25 cellular contexts compared by ENCODE assay signal in the genomic region with DNA sequence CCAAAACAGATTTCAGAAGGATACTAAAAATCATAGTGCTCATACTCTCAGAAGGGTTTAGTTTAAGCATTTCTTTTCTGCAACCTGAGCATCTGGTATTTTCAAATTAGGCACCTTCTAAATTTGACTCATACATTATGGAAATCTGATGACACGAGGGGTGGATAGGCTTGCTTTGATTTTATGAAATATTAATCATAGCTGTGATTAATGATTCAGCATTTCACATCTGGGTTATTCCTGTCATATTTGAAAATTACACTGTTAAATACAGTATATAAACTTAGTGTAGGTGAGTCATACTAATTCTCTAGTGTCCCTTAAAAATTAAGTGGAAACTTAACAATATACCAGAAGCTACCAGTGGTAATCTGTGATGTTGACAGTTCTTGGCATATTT.
"Had no signal": no experiment of that assay in that cellular context is flagged by ENCODE, and none has a peak within 500 bp of the region (broad histone marks: within the 10 kb centered on the region; RNA-seq: fewer than 3 reads in every experiment).

No MANE protein-coding gene starts in this region.

- H3K4me3 ChIP-seq: MG63 had no signal

- H3K27ac Mint-ChIP-seq: activated B cell treated with CpG ODN at 0.5 μM for 24 hours; activated CD8-positive, alpha-beta T cell treated with anti-CD3 and anti-CD28 coated beads, Interleukin-2, amount 10 ng/mL, durations not matched to agents 7 days and 5 days; activated naive CD4-positive, alpha-beta T cell treated with anti-CD3 and anti-CD28 coated beads, Interleukin-2, amount 50 U/mL, for 24 hours; IgD-negative memory B cell; T-cell had no signal

- H3K9me3 Mint-ChIP-seq: activated B cell treated with CpG ODN at 0.5 μM for 24 hours; activated naive CD4-positive, alpha-beta T cell treated with anti-CD3 and anti-CD28 coated beads, Interleukin-2, amount 50 U/mL, for 24 hours; central memory CD8-positive, alpha-beta T cell; IgD-negative memory B cell; T-cell had no signal

- H3K27me3 Mint-ChIP-seq: activated B cell treated with CpG ODN at 0.5 μM for 24 hours; activated naive CD4-positive, alpha-beta T cell treated with anti-CD3 and anti-CD28 coated beads, Interleukin-2, amount 50 U/mL, for 24 hours; central memory CD8-positive, alpha-beta T cell; IgD-negative memory B cell; T-cell had no signal

- H3K9me3 ChIP-seq: MG63 had no signal

- DNase-seq: activated B cell treated with CpG ODN at 0.5 μM for 24 hours; activated CD4-positive, alpha-beta T cell treated with anti-CD3 and anti-CD28 coated beads for 4 hours; activated CD4-positive, alpha-beta T cell treated with anti-CD3 and anti-CD28 coated beads, Interleukin-2, amount 50 U/mL, for 4 hours; activated CD8-positive, alpha-beta memory T cell treated with anti-CD3 and anti-CD28 coated beads, Interleukin-2, amount 50 U/mL, for 48 hours; activated CD8-positive, alpha-beta T cell treated with anti-CD3 and anti-CD28 coated beads, Interleukin-2, amount 10 ng/mL, durations not matched to agents 7 days and 5 days; activated effector memory CD4-positive, alpha-beta T cell treated with Interleukin-2 at 50 U/mL for 16 hours; activated naive CD4-positive, alpha-beta T cell; activated T-cell treated with anti-CD3 and anti-CD28 coated beads, Interleukin-2, amount 50 U/mL, for 1 hour; aorta; KG1; MG63; MV-4-11; NCI-H1105; NCI-H1436 treated with DMSO at 0.1 percent for 48 hours; NCI-H187; NCI-H2081; NCI-H510A treated with DMSO at 0.1 percent for 48 hours; NCI-H69; SHP77 treated with DMSO at 0.1 percent for 48 hours; T-cell; T-helper 2 cell; T1000 had no signal

- ATAC-seq: activated CD8-positive, alpha-beta T cell treated with anti-CD3 and anti-CD28 coated beads, Interleukin-2, amount 10 ng/mL, durations not matched to agents 7 days and 5 days; T-cell had no signal

- H3K27me3 ChIP-seq: MG63 had no signal

- H3K4me1 Mint-ChIP-seq: activated B cell treated with CpG ODN at 0.5 μM for 24 hours; central memory CD8-positive, alpha-beta T cell had no signal

- H3K4me3 Mint-ChIP-seq: activated B cell treated with CpG ODN at 0.5 μM for 24 hours; activated CD8-positive, alpha-beta T cell treated with anti-CD3 and anti-CD28 coated beads, Interleukin-2, amount 10 ng/mL, durations not matched to agents 7 days and 5 days; activated naive CD4-positive, alpha-beta T cell treated with anti-CD3 and anti-CD28 coated beads, Interleukin-2, amount 50 U/mL, for 24 hours; central memory CD8-positive, alpha-beta T cell; IgD-negative memory B cell; T-cell had no signal
